Comparison of ENCODE assay signal across 8 cellular contexts in genomic region chr11:27698872-27699241, GRCh38. TPM values are rescaled to one million over a fixed set of nuclear protein-coding genes. Genes with fewer than 3 reads are reported as not detected.
DNase-seq lines count a peak whose midpoint lies in the region; ATAC-seq and TF ChIP-seq lines count a peak whose summit lies in the region.

No MANE protein-coding gene starts in this region.

- peak; percentile 79 for TF ChIP-seq CTCF in DND-41 (IDR thresholded peaks at IDR 0.05; ENCODE audit: borderline replicate concordance, extremely low read depth, low read length, poor library complexity, severe bottlenecking)
- TF ChIP-seq CTCF in progenitor cell of endocrine pancreas (IDR thresholded peaks at IDR 0.05; ENCODE audit: unreplicated experiment), result peak; percentile 86
- TF ChIP-seq CTCF in vagina (IDR thresholded peaks at IDR 0.05), result peak in 2 of 3 experiments; percentile 16 to 86

- peaks cover 23% of the 10 kb centered on the region for H3K4me1 Mint-ChIP-seq in activated naive CD4-positive, alpha-beta T cell treated with anti-CD3 and anti-CD28 coated beads, Interleukin-2, amount 10 ng/mL, durations not matched to agents 7 days and 5 days
- peaks cover 29% of the 10 kb centered on the region for H3K4me1 Mint-ChIP-seq in progenitor cell of endocrine pancreas (ENCODE audit: low read depth)

- H3K4me2 ChIP-seq in DND-41 (ENCODE audit: insufficient read depth, low read length), result no peak overlapping the region

- intact Hi-C loops in Right ventricle myocardium inferior (cut with DNase I), result loop anchor here (1.0 to 5.0 kb wide), 5 partner anchors 57 to 1628 kb away; no protein-coding TSS in a partner anchor
- intact Hi-C loops in vagina (cut with DNase I), result loop anchor here (10.0 kb wide), 1 partner anchor 836 kb away; no protein-coding TSS in a partner anchor

- CTCF ChIA-PET in activated naive CD4-positive, alpha-beta T cell treated with anti-CD3 and anti-CD28 coated beads, Interleukin-2, amount 10 ng/mL, durations not matched to agents 7 days and 5 days (lab: Charles Lee), result interaction anchor here (0.6 to 2.6 kb wide), 15 partner anchors 12 to 1637 kb away, joined by 3 to 33 read pairs (median 4); no protein-coding TSS in a partner anchor

- peak overlapping the region; percentile 32 for H3K4me3 Mint-ChIP-seq in activated naive CD4-positive, alpha-beta T cell treated with anti-CD3 and anti-CD28 coated beads, Interleukin-2, amount 10 ng/mL, durations not matched to agents 7 days and 5 days
- peak overlapping the region; percentile 84 for H3K4me3 Mint-ChIP-seq in progenitor cell of endocrine pancreas (ENCODE audit: low read depth)

- H3K36me3 ChIP-seq in DND-41 (ENCODE audit: insufficient read depth, low read length) (no peaks in the 10 kb centered on the region), vagina (no peaks in the 10 kb centered on the region)

- DNase-seq in DND-41 (peak; percentile 68), HT-29 (ENCODE audit: low spot score) (peak; percentile 95), RPMI7951 (ENCODE audit: low read depth) (peak; percentile 87), Right ventricle myocardium inferior (ENCODE audit: missing footprints) (peak; percentile 84), progenitor cell of endocrine pancreas (ENCODE audit: low spot score, unreplicated experiment) (peak; percentile 84), vagina (ENCODE audit: extremely low spot score in 2 of 2) (no peak)
- DNase-seq in activated naive CD4-positive, alpha-beta T cell treated with anti-CD3 and anti-CD28 coated beads, Interleukin-2, amount 10 ng/mL, durations not matched to agents 7 days and 5 days, result peak; percentile 73

- no peaks in the 10 kb centered on the region for H3K9me3 ChIP-seq in DND-41 (ENCODE audit: insufficient read depth, low read length, severe bottlenecking)
- no peaks in the 10 kb centered on the region for H3K9me3 ChIP-seq in vagina

- H3K27ac ChIP-seq in DND-41 (ENCODE audit: low read length), result no peak overlapping the region
- no peak overlapping the region for H3K27ac ChIP-seq in vagina

- H3K9ac ChIP-seq in DND-41 (ENCODE audit: low read depth, low read length), result no peak overlapping the region

- H3K4me1 ChIP-seq in DND-41 (ENCODE audit: insufficient read depth, low read length) (no peaks in the 10 kb centered on the region), vagina (peaks cover 29% of the 10 kb centered on the region)

- H2AFZ ChIP-seq in DND-41 (ENCODE audit: low read depth, low read length), result no peak overlapping the region

- no peak overlapping the region for H3K27ac Mint-ChIP-seq in activated naive CD4-positive, alpha-beta T cell treated with anti-CD3 and anti-CD28 coated beads, Interleukin-2, amount 10 ng/mL, durations not matched to agents 7 days and 5 days
- H3K27ac Mint-ChIP-seq in progenitor cell of endocrine pancreas, result peak overlapping the region; percentile 46

- H3K27me3 ChIP-seq in DND-41 (ENCODE audit: insufficient read depth, low read length, poor library complexity) (peaks cover 11% of the 10 kb centered on the region), vagina (no peaks in the 10 kb centered on the region)

- peaks cover 62% of the 10 kb centered on the region for H3K27me3 Mint-ChIP-seq in activated naive CD4-positive, alpha-beta T cell treated with anti-CD3 and anti-CD28 coated beads, Interleukin-2, amount 10 ng/mL, durations not matched to agents 7 days and 5 days
- H3K27me3 Mint-ChIP-seq in progenitor cell of endocrine pancreas, result peaks cover 40% of the 10 kb centered on the region

- no peaks in the 10 kb centered on the region for H3K9me3 Mint-ChIP-seq in activated naive CD4-positive, alpha-beta T cell treated with anti-CD3 and anti-CD28 coated beads, Interleukin-2, amount 10 ng/mL, durations not matched to agents 7 days and 5 days
- H3K9me3 Mint-ChIP-seq in progenitor cell of endocrine pancreas (ENCODE audit: low read depth), result no peaks in the 10 kb centered on the region

- no peak for TF ChIP-seq POLR2A in vagina (IDR thresholded peaks at IDR 0.05)

- H3K36me3 Mint-ChIP-seq in activated naive CD4-positive, alpha-beta T cell treated with anti-CD3 and anti-CD28 coated beads, Interleukin-2, amount 10 ng/mL, durations not matched to agents 7 days and 5 days, result no peaks in the 10 kb centered on the region
- H3K36me3 Mint-ChIP-seq in progenitor cell of endocrine pancreas (ENCODE audit: insufficient read depth), result no peaks in the 10 kb centered on the region

- H4K20me1 ChIP-seq in DND-41 (ENCODE audit: insufficient read depth, low read length), result no peaks in the 10 kb centered on the region

- H3K79me2 ChIP-seq in DND-41 (ENCODE audit: insufficient read depth, low read length), result no peaks in the 10 kb centered on the region

- peak; percentile 96 for ATAC-seq in DND-41 (ENCODE audit: insufficient read depth, low read depth)
- peak; percentile 75 for ATAC-seq in GM21390 (IDR thresholded peaks at IDR 0.05; ENCODE audit: unreplicated experiment)
- ATAC-seq in Right ventricle myocardium inferior, result peak; percentile 88

- H3K4me3 ChIP-seq in DND-41 (ENCODE audit: low read depth in 1 of 2, low read length in 2 of 2), result no peak overlapping the region
- H3K4me3 ChIP-seq in vagina, result peak overlapping the region; percentile 51 to 63

RNA-seq across cellular contexts. Expression of gene BDNF, which starts 1.4 kb away (rescaled TPM):
- 0.37 and 0.53 TPM in 2 replicates for total RNA-seq in HT-29 (2014; rRNA removed; shearing (Covaris generic))
- 4.8 and 4.9 TPM in 2 replicates for total RNA-seq in RPMI7951 (2014; rRNA removed; shearing (Covaris generic))
- total RNA-seq in Right ventricle myocardium inferior, result 2.9 TPM
- total RNA-seq in progenitor cell of endocrine pancreas, result 2.7 and 3.5 TPM in 2 replicates
- 0.25 TPM for total RNA-seq in vagina

Comparison
In these comparisons a context has a peak if more than half of its experiments do, and no peak if none do; other contexts are left out.
1. DNase-seq: peak in DND-41 (single experiment), HT-29 (single experiment), RPMI7951 (single experiment), activated naive CD4-positive, alpha-beta T cell treated with anti-CD3 and anti-CD28 coated beads, Interleukin-2, amount 10 ng/mL, durations not matched to agents 7 days and 5 days (single experiment), Right ventricle myocardium inferior (single experiment) and progenitor cell of endocrine pancreas (single experiment); none in vagina (0 of 2).
2. H3K4me3 ChIP-seq: peak in vagina (2 of 2); none in DND-41 (0 of 2).
3. Peak in every context shown above with its lines, with median percentiles within 50 percentile points of each other: ATAC-seq and CTCF ChIP-seq.